22 cellular contexts compared by ENCODE assay signal in genomic region chr7:140501941-140502340, GRCh38. TPM values are rescaled to one million over a fixed set of nuclear protein-coding genes. Genes with fewer than 3 reads are reported as not detected.
A peak's percentile ranks its signal among the peaks of the same experiment; 100 is the strongest.
DNase-seq lines count a peak whose midpoint lies in the region; ATAC-seq and TF ChIP-seq lines count a peak whose summit lies in the region.
"Had no signal": no experiment of that assay in that cellular context is flagged by ENCODE, and none has a peak within 500 bp of the region (broad histone marks: within the 10 kb centered on the region; RNA-seq: fewer than 3 reads in every experiment).

No MANE protein-coding gene starts in this region.

- H3K27me3 ChIP-seq in body of pancreas = no peaks in the 10 kb centered on the region
- no peaks in the 10 kb centered on the region for H3K27me3 ChIP-seq in stomach
- H3K27me3 ChIP-seq: sigmoid colon had no signal

- 10 to 27% methylated on average over 3 of the region's 4 CpGs for WGBS in body of pancreas, 2 donors
- WGBS in stomach, 5 donors = 23 to 71% (median 40%) methylated on average over 4 of the region's 4 CpGs

- H3K27ac ChIP-seq in body of pancreas (peak overlapping the region in 3 of 4 donors; percentile 6 to 41 (median 28)), stomach (peak overlapping the region in 2 of 5 donors; percentile 25 to 53)
- H3K27ac ChIP-seq: lower lobe of right lung, sigmoid colon had no signal

- H3K36me3 ChIP-seq in body of pancreas (replicated peaks in 1 of 2; ENCODE audit: insufficient read depth in 1 of 2, low read depth in 2 of 2) = no peaks in the 10 kb centered on the region
- H3K36me3 ChIP-seq in stomach = no peaks in the 10 kb centered on the region
- H3K36me3 ChIP-seq: lower lobe of right lung, sigmoid colon had no signal

- DNase-seq in NCI-H510A (lab: John Stamatoyannopoulos, UW) (peak; percentile 22), NCI-H510A treated with DMSO at 0.1 percent for 48 hours (lab: John Stamatoyannopoulos, UW) (no peak), NCI-H2196 treated with DMSO at 0.1 percent for 48 hours (lab: John Stamatoyannopoulos, UW; ENCODE audit: unreplicated experiment) (peak; percentile 72), body of pancreas (peak; percentile 62 to 83 (median 80)), stomach (peak; percentile 70), NCI-H2227 (lab: John Stamatoyannopoulos, UW; ENCODE audit: unreplicated experiment) (no peak), NCI-H345 treated with DMSO at 0.1 percent for 48 hours (lab: John Stamatoyannopoulos, UW; ENCODE audit: unreplicated experiment) (no peak)
- DNase-seq: activated CD4-positive, alpha-beta T cell treated with anti-CD3 and anti-CD28 coated beads, Interleukin-2, amount 50 U/mL, for 4 hours; activated CD4-positive, CD25-positive, alpha-beta regulatory T cell; activated CD8-positive, alpha-beta memory T cell treated with anti-CD3 and anti-CD28 coated beads, Interleukin-2, amount 50 U/mL, for 4 hours; CD8-positive, alpha-beta T cell; DND-41; IMR-90; kidney; lower lobe of right lung; NCI-H1092 treated with DMSO at 0.1 percent for 48 hours; NCI-H2029 treated with DMSO at 0.1 percent for 48 hours; NCI-H524 treated with DMSO at 0.1 percent for 48 hours; sigmoid colon; trophoblast cell had no signal

- no peak for TF ChIP-seq EP300 in stomach (IDR thresholded peaks at IDR 0.05)

- no peak overlapping the region for H3K4me3 ChIP-seq in body of pancreas
- H3K4me3 ChIP-seq in stomach = no peak overlapping the region
- H3K4me3 ChIP-seq: lower lobe of right lung, sigmoid colon had no signal

- peak in 4 of 7 experiments; percentile 20 to 25 (median 23) for TF ChIP-seq CTCF in body of pancreas (IDR thresholded peaks at IDR 0.05)
- no peak for TF ChIP-seq CTCF in stomach (IDR thresholded peaks at IDR 0.05)

- TF ChIP-seq POLR2A in body of pancreas (IDR thresholded peaks at IDR 0.05) (no peak), stomach (IDR thresholded peaks at IDR 0.05) (no peak)

- no peaks in the 10 kb centered on the region for H3K9me3 ChIP-seq in body of pancreas
- H3K9me3 ChIP-seq in stomach = no peaks in the 10 kb centered on the region
- H3K9me3 ChIP-seq: lower lobe of right lung, sigmoid colon had no signal

- peaks cover 13% of the 10 kb centered on the region for H3K4me1 ChIP-seq in body of pancreas
- H3K4me1 ChIP-seq in stomach = peaks cover 0 to 9% (median 8%) of the 10 kb centered on the region in 4 donors
- H3K4me1 ChIP-seq: lower lobe of right lung had no signal

- intact Hi-C loops in body of pancreas (cut with DNase I) (no loop called here), stomach (cut with DNase I; ENCODE audit: low total_unique reads) (no loop called here)

- ATAC-seq in body of pancreas (peak; percentile 89), GM21515 (IDR thresholded peaks at IDR 0.05; ENCODE audit: unreplicated experiment) (no peak)
- ATAC-seq: activated T-helper 17 cell treated with anti-CD3 and anti-CD28 coated beads, Interleukin-2, amount 50 U/mL, for 72 hours; CD8-positive, alpha-beta T cell; lower lobe of right lung had no signal

RNA-seq across cellular contexts. Expression of gene MKRN1, which starts 22.6 kb away (rescaled TPM):
- total RNA-seq in body of pancreas (10 to 100 TPM; 29.7 to 46.2 TPM), stomach (100 to 1,000 TPM in 1 of 5 donors, 10 to 100 TPM in 4; 21.0 to 102 (median 73.9) TPM)
- 10 to 100 TPM; 35.2 to 57.4 (median 42.1) TPM for polyA plus RNA-seq in stomach

Comparison
In these comparisons a context has a peak if more than half of its experiments do, and no peak if none do; other contexts are left out.
1. DNase-seq: peak in NCI-H510A (single experiment), NCI-H2196 treated with DMSO at 0.1 percent for 48 hours (single experiment), body of pancreas (4 of 4) and stomach (single experiment); none in NCI-H510A treated with DMSO at 0.1 percent for 48 hours (single experiment), NCI-H2227 (single experiment) and NCI-H345 treated with DMSO at 0.1 percent for 48 hours (single experiment).
2. CTCF ChIP-seq: peak in body of pancreas (4 of 7); none in stomach (0 of 7).